In the genomic region with DNA sequence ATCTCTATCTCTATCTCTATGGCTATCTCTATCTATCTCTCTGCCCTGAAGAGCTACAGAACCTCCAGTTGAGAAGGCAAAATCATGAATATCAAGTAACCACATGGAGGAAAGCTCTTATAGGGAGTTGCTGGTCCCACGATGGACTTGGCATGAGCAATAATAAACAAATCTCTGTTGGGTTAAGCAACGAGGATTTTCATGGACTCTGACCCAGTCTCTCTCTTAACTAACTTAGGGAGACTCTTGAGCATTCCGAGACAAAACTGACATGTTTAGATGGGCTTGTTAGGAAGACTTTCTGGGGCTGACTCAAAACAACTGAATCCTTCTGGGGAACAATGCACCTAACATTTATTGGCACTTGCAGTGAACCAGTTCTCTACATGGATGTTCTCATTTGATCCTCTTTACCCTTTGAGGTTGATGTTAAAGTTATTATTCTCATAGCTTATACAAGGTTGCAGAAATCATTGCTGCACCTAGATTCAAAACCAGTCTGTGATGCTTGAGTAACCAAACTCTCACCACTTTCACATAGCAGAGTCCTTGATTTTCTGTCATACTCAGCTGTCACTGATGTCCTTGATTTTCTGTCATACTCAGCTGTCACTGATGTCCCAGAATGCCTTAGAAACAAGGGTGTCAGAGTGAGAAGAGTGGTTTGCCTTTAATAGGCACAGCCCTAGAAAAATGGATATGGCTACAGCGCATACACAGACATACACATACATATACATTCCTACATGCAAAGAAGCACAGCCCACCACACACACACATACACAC, we compare ENCODE assay signal across 2 cellular contexts.
TF ChIP-seq lines count a peak whose summit lies in the region.

No MANE protein-coding gene starts in this region.

TF ChIP-seq in liver, 16 proteins besides CTCF, POLR2A, EP300 and RAD21:
- TF ChIP-seq HNF4A (conservative IDR thresholded peaks at IDR 0.05) (peak; percentile 44 to 60), FOXA2 (IDR thresholded peaks at IDR 0.05) (no peak), EGR1 (IDR thresholded peaks at IDR 0.05; ENCODE audit: low read depth in 2 of 2) (no peak), JUND (IDR thresholded peaks at IDR 0.05) (no peak), RXRA (IDR thresholded peaks at IDR 0.05) (no peak), SP1 (IDR thresholded peaks at IDR 0.05) (no peak), HNF4G (IDR thresholded peaks at IDR 0.05) (peak; percentile 7), ATF3 (IDR thresholded peaks at IDR 0.05) (no peak)
- TF ChIP-seq, protein P1, sequence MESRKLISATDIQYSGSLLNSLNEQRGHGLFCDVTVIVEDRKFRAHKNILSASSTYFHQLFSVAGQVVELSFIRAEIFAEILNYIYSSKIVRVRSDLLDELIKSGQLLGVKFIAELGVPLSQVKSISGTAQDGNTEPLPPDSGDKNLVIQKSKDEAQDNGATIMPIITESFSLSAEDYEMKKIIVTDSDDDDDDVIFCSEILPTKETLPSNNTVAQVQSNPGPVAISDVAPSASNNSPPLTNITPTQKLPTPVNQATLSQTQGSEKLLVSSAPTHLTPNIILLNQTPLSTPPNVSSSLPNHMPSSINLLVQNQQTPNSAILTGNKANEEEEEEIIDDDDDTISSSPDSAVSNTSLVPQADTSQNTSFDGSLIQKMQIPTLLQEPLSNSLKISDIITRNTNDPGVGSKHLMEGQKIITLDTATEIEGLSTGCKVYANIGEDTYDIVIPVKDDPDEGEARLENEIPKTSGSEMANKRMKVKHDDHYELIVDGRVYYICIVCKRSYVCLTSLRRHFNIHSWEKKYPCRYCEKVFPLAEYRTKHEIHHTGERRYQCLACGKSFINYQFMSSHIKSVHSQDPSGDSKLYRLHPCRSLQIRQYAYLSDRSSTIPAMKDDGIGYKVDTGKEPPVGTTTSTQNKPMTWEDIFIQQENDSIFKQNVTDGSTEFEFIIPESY (IDR thresholded peaks at IDR 0.05) = no peak
- TF ChIP-seq, protein P2, sequence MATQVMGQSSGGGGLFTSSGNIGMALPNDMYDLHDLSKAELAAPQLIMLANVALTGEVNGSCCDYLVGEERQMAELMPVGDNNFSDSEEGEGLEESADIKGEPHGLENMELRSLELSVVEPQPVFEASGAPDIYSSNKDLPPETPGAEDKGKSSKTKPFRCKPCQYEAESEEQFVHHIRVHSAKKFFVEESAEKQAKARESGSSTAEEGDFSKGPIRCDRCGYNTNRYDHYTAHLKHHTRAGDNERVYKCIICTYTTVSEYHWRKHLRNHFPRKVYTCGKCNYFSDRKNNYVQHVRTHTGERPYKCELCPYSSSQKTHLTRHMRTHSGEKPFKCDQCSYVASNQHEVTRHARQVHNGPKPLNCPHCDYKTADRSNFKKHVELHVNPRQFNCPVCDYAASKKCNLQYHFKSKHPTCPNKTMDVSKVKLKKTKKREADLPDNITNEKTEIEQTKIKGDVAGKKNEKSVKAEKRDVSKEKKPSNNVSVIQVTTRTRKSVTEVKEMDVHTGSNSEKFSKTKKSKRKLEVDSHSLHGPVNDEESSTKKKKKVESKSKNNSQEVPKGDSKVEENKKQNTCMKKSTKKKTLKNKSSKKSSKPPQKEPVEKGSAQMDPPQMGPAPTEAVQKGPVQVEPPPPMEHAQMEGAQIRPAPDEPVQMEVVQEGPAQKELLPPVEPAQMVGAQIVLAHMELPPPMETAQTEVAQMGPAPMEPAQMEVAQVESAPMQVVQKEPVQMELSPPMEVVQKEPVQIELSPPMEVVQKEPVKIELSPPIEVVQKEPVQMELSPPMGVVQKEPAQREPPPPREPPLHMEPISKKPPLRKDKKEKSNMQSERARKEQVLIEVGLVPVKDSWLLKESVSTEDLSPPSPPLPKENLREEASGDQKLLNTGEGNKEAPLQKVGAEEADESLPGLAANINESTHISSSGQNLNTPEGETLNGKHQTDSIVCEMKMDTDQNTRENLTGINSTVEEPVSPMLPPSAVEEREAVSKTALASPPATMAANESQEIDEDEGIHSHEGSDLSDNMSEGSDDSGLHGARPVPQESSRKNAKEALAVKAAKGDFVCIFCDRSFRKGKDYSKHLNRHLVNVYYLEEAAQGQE (IDR thresholded peaks at IDR 0.05) = no peak

TF ChIP-seq in HepG2, 621 proteins besides CTCF, POLR2A, EP300 and RAD21:
- no peak for TF ChIP-seq ZNF543 (CRISPR knock-in tag; IDR thresholded peaks at IDR 0.05)
- no peak for TF ChIP-seq ZFP82 (CRISPR knock-in tag; IDR thresholded peaks at IDR 0.05; ENCODE audit: borderline replicate concordance)
- TF ChIP-seq TFDP2 (CRISPR knock-in tag; IDR thresholded peaks at IDR 0.05) = no peak
- no peak for TF ChIP-seq RBM39 (IDR thresholded peaks at IDR 0.05; ENCODE audit: low read depth, low read length, poor library complexity, severe bottlenecking)
- TF ChIP-seq GATA4 (IDR thresholded peaks at IDR 0.05; ENCODE audit: borderline replicate concordance, low read depth) = no peak
- TF ChIP-seq STAT5B (CRISPR knock-in tag; IDR thresholded peaks at IDR 0.05) = no peak
- TF ChIP-seq MIXL1 (CRISPR knock-in tag; IDR thresholded peaks at IDR 0.05) = no peak
- no peak for TF ChIP-seq RCOR2 (CRISPR knock-in tag; IDR thresholded peaks at IDR 0.05)
- TF ChIP-seq CSRNP1 (CRISPR knock-in tag; IDR thresholded peaks at IDR 0.05) = no peak
- TF ChIP-seq ZNF30 (CRISPR knock-in tag; IDR thresholded peaks at IDR 0.05) = no peak
